Comparison of ENCODE assay signal across 1 cellular context in genomic region chr10:45461034-45461433, GRCh38.
TF ChIP-seq lines count a peak whose summit lies in the region.

No MANE protein-coding gene starts in this region.

TF ChIP-seq in SK-N-SH treated with all-trans-retinoic acid at 6 μM for 48 hours, 23 proteins besides CTCF, POLR2A, EP300 and RAD21 (continued from another document):
- TF ChIP-seq TSHZ2 (CRISPR knock-in tag; IDR thresholded peaks at IDR 0.05): no peak
- TF ChIP-seq ZFP30 (CRISPR knock-in tag; IDR thresholded peaks at IDR 0.05): no peak
- TF ChIP-seq ZFP3 (CRISPR knock-in tag; IDR thresholded peaks at IDR 0.05): no peak
TF ChIP-seq in SK-N-SH treated with all-trans-retinoic acid at 6 μM for 48 hours: peak in this region for 0.
